In genomic region chr1:212302745-212303383, GRCh38 we compare ENCODE assay signal across 18 cellular contexts. TPM values are rescaled to one million over a fixed set of nuclear protein-coding genes. Genes with fewer than 3 reads are reported as not detected.
DNase-seq lines count a peak whose midpoint lies in the region; ATAC-seq and TF ChIP-seq lines count a peak whose summit lies in the region.
"Had no signal": no experiment of that assay in that cellular context is flagged by ENCODE, and none has a peak within 500 bp of the region (broad histone marks: within the 10 kb centered on the region; RNA-seq: fewer than 3 reads in every experiment).

No MANE protein-coding gene starts in this region.

- H3K4me2 ChIP-seq in GM23248 (ENCODE audit: unreplicated experiment), result no peak overlapping the region
- H3K4me2 ChIP-seq: BLaER1 had no signal

- H3K4me3 ChIP-seq in CD4-positive, CD25-positive, alpha-beta regulatory T cell (ENCODE audit: low read depth, low read length), result peak overlapping the region; percentile 22
- H3K4me3 ChIP-seq in GM23248, result no peak overlapping the region
- H3K4me3 ChIP-seq in brain microvascular endothelial cell (ENCODE audit: low read depth, low read length), result no peak overlapping the region
- H3K4me3 ChIP-seq in neutrophil (ENCODE audit: low read depth in 1 of 2, low read length in 1 of 2), result no peak overlapping the region
- H3K4me3 ChIP-seq: BLaER1, lung, testis had no signal

- no peak overlapping the region for H3K27ac ChIP-seq in CD4-positive, CD25-positive, alpha-beta regulatory T cell (ENCODE audit: insufficient read depth, low read length, poor library complexity, severe bottlenecking)
- H3K27ac ChIP-seq in GM23248 (peak overlapping the region; percentile 52), brain microvascular endothelial cell (no peak overlapping the region), neutrophil (peak overlapping the region; percentile 14)
- H3K27ac ChIP-seq: BLaER1, testis had no signal

- no peaks in the 10 kb centered on the region for H3K9me3 ChIP-seq in CD4-positive, CD25-positive, alpha-beta regulatory T cell (ENCODE audit: control insufficient read depth in 2 of 2, low read length in 2 of 2)
- H3K9me3 ChIP-seq in GM23248 (ENCODE audit: low read depth), result no peaks in the 10 kb centered on the region
- H3K9me3 ChIP-seq in neutrophil, result no peaks in the 10 kb centered on the region
- H3K9me3 ChIP-seq: testis had no signal

- no peak for DNase-seq in CD4-positive, CD25-positive, alpha-beta regulatory T cell
- peak; percentile 80 for DNase-seq in GM23248
- peak; percentile 37 for DNase-seq in brain microvascular endothelial cell
- no peak for DNase-seq in A172 (ENCODE audit: low spot score)
- DNase-seq in GM10266 (ENCODE audit: extremely low spot score), result no peak
- DNase-seq in cerebellar nuclear complex (lab: John Stamatoyannopoulos, UW), result no peak
- no peak for DNase-seq in NCI-H748 (lab: John Stamatoyannopoulos, UW; ENCODE audit: unreplicated experiment)
- DNase-seq: activated CD8-positive, alpha-beta memory T cell treated with anti-CD3 and anti-CD28 coated beads for 24 hours; activated naive CD4-positive, alpha-beta T cell; DND-41; NCI-H82; testis had no signal

- no peak for TF ChIP-seq CTCF in brain microvascular endothelial cell (IDR thresholded peaks at IDR 0.05; ENCODE audit: low read depth, low read length, missing control alignments)
- no peak for TF ChIP-seq CTCF in neutrophil (IDR thresholded peaks at IDR 0.05)
- no peak for TF ChIP-seq CTCF in GM10266 (IDR thresholded peaks at IDR 0.05; ENCODE audit: control insufficient read depth, insufficient read depth, low read depth, missing control alignments)

- H3K9me2 ChIP-seq in GM23248 (ENCODE audit: insufficient read depth), result no peaks in the 10 kb centered on the region

- no peaks in the 10 kb centered on the region for H3K9me3 Mint-ChIP-seq in CD4-positive, CD25-positive, alpha-beta regulatory T cell
- H3K9me3 Mint-ChIP-seq: central memory CD8-positive, alpha-beta T cell; IgD-negative memory B cell had no signal

- in situ Hi-C loops in GM23248 (cut with MboI) (no loop called here), brain microvascular endothelial cell (cut with HindIII; ENCODE audit: low pct_ligation_motif_present, low sequenced_read_pairs) (no loop called here)

- H3K27ac Mint-ChIP-seq in CD4-positive, CD25-positive, alpha-beta regulatory T cell, result peak overlapping the region in 2 of 3 donors; percentile 5 to 41
- H3K27ac Mint-ChIP-seq: IgD-negative memory B cell, nephron had no signal

- H3K27me3 Mint-ChIP-seq in CD4-positive, CD25-positive, alpha-beta regulatory T cell, result no peaks in the 10 kb centered on the region
- H3K27me3 Mint-ChIP-seq: central memory CD8-positive, alpha-beta T cell; IgD-negative memory B cell had no signal

- H3K27me3 ChIP-seq in CD4-positive, CD25-positive, alpha-beta regulatory T cell (ENCODE audit: control insufficient read depth, insufficient read depth, low read length), result no peaks in the 10 kb centered on the region
- H3K27me3 ChIP-seq in GM23248 (replicated peaks; ENCODE audit: insufficient read depth) (no peaks in the 10 kb centered on the region), brain microvascular endothelial cell (replicated peaks) (no peaks in the 10 kb centered on the region), neutrophil (no peaks in the 10 kb centered on the region)
- H3K27me3 ChIP-seq: BLaER1, testis had no signal

- H3K4me3 Mint-ChIP-seq in CD4-positive, CD25-positive, alpha-beta regulatory T cell, result peak overlapping the region in 1 of 4 donors; percentile 22
- H3K4me3 Mint-ChIP-seq: central memory CD8-positive, alpha-beta T cell; IgD-negative memory B cell; nephron had no signal

- peaks cover 84% of the 10 kb centered on the region for H3K79me2 ChIP-seq in GM23248 (ENCODE audit: insufficient read depth)

- H3K36me3 Mint-ChIP-seq in CD4-positive, CD25-positive, alpha-beta regulatory T cell, result peaks cover 23% of the 10 kb centered on the region

- peaks cover 4% of the 10 kb centered on the region for H3K36me3 ChIP-seq in CD4-positive, CD25-positive, alpha-beta regulatory T cell (ENCODE audit: control insufficient read depth, insufficient read depth, low read length)
- H3K36me3 ChIP-seq in GM23248 (ENCODE audit: low read depth) (no peaks in the 10 kb centered on the region), brain microvascular endothelial cell (replicated peaks) (no peaks in the 10 kb centered on the region), neutrophil (no peaks in the 10 kb centered on the region)

- 72% methylated on average over 6 of the region's 6 CpGs for WGBS in GM23248 (ENCODE audit: low coverage in 1 of 2, low lambda C conversion rate in 2 of 2, missing lambda C conversion rate in 2 of 2), 2 experiments

- no peak for ATAC-seq in CD4-positive, CD25-positive, alpha-beta regulatory T cell (ENCODE audit: low read depth in 2 of 2)

- peaks cover 19% of the 10 kb centered on the region for H3K4me1 ChIP-seq in CD4-positive, CD25-positive, alpha-beta regulatory T cell (ENCODE audit: control insufficient read depth, insufficient read depth, low read length, poor library complexity, severe bottlenecking)
- peaks cover 16% of the 10 kb centered on the region for H3K4me1 ChIP-seq in GM23248 (ENCODE audit: insufficient read depth)
- peaks cover 15 to 33% of the 10 kb centered on the region in 2 experiments for H3K4me1 ChIP-seq in neutrophil (ENCODE audit: control insufficient read depth in 1 of 2, insufficient read depth in 1 of 2, low read depth in 1 of 2, low read length in 1 of 2)
- H3K4me1 ChIP-seq: testis had no signal

- H2AFZ ChIP-seq in GM23248, result no peak overlapping the region

- peaks cover 43 to 67% (median 54%) of the 10 kb centered on the region in 4 donors for H3K4me1 Mint-ChIP-seq in CD4-positive, CD25-positive, alpha-beta regulatory T cell

- H4K20me1 ChIP-seq in GM23248 (ENCODE audit: insufficient read depth), result no peaks in the 10 kb centered on the region

- H3K9ac ChIP-seq in GM23248, result no peak overlapping the region
- H3K9ac ChIP-seq: BLaER1 had no signal

- peaks cover 16% of the 10 kb centered on the region for H3F3A ChIP-seq in GM23248 (ENCODE audit: insufficient read depth)

RNA-seq across cellular contexts. Expression of gene PPP2R5A, which starts 17.7 kb away (rescaled TPM):
- 64.6 TPM for total RNA-seq in CD4-positive, CD25-positive, alpha-beta regulatory T cell
- polyA plus RNA-seq in CD4-positive, CD25-positive, alpha-beta regulatory T cell, result 10 to 100 TPM; 41.6 to 52.8 (median 46.2) TPM
- total RNA-seq in GM23248 (2014; rRNA removed; shearing (Covaris generic)), result 31.7 and 37.9 TPM in 2 replicates
- polyA plus RNA-seq in GM23248 (2016; fragmentation: Nextera tagmentation; extraction: Ambion mirVana), result 13.9 and 14.2 TPM in 2 replicates
- total RNA-seq in A172 (2014; rRNA removed; shearing (Covaris generic)), result 24.4 and 26.6 TPM in 2 replicates

Comparison
In these comparisons a context has a peak if more than half of its experiments do, and no peak if none do; other contexts are left out.
1. DNase-seq: peak in GM23248 (single experiment) and brain microvascular endothelial cell (single experiment); none in CD4-positive, CD25-positive, alpha-beta regulatory T cell (0 of 3), A172 (single experiment), GM10266 (single experiment), cerebellar nuclear complex (0 of 2) and NCI-H748 (single experiment).
2. H3K27ac ChIP-seq: peak in GM23248 (single experiment) and neutrophil (single experiment); none in CD4-positive, CD25-positive, alpha-beta regulatory T cell (single experiment) and brain microvascular endothelial cell (single experiment).